8 cellular contexts compared by ENCODE assay signal in genomic region chrX:81201692-81202412, GRCh38.
DNase-seq lines count a peak whose midpoint lies in the region; ATAC-seq lines count a peak whose summit lies in the region.

A gene with protein sequence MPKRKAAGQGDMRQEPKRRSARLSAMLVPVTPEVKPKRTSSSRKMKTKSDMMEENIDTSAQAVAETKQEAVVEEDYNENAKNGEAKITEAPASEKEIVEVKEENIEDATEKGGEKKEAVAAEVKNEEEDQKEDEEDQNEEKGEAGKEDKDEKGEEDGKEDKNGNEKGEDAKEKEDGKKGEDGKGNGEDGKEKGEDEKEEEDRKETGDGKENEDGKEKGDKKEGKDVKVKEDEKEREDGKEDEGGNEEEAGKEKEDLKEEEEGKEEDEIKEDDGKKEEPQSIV (minus strand): TSS chrX:81201913. CDS start chrX:81121549, 80,364 bp downstream.
TSS of gene SH3BGRL (plus strand) at chrX:81202102. CDS start at chrX:81202201, 99 bp downstream.

- peak; percentile 83 for DNase-seq in ACHN
- DNase-seq in NOMO-1 treated with dmso at 0.1 percent for 144 hours (lab: John Stamatoyannopoulos, UW; ENCODE audit: unreplicated experiment), result peak; percentile 62
- DNase-seq in activated CD8-positive, alpha-beta memory T cell treated with anti-CD3 and anti-CD28 coated beads, Interleukin-2, amount 50 U/mL, for 48 hours, result peak; percentile 71
- DNase-seq in epidermal melanocyte (ENCODE audit: insufficient read length, low spot score), result peak; percentile 34
- DNase-seq in midbrain (lab: John Stamatoyannopoulos, UW), result peak; percentile 77
- DNase-seq in stimulated activated CD8-positive, alpha-beta memory T cell treated with anti-CD3 and anti-CD28 coated beads, Interleukin-15, amount 100 ng/mL, for 48 hours (ENCODE audit: low read depth in 2 of 2), result peak; percentile 40 to 54

- in situ Hi-C loops in ACHN (cut with HindIII; ENCODE audit: low pct_ligation_motif_present, low pct_unique_long_range_greater_than_20kb, low sequenced_read_pairs), result no loop called here

- peak; percentile 90 for ATAC-seq in GM18861 (IDR thresholded peaks at IDR 0.05; ENCODE audit: unreplicated experiment)
- ATAC-seq in HG03097 (IDR thresholded peaks at IDR 0.05; ENCODE audit: low FRiP score, unreplicated experiment), result peak; percentile 98

Comparison
In these comparisons a context has a peak if more than half of its experiments do, and no peak if none do; other contexts are left out.
1. Peak in every context shown above with its lines: DNase-seq and ATAC-seq.